Comparison of ENCODE assay signal across 28 cellular contexts in the genomic region with DNA sequence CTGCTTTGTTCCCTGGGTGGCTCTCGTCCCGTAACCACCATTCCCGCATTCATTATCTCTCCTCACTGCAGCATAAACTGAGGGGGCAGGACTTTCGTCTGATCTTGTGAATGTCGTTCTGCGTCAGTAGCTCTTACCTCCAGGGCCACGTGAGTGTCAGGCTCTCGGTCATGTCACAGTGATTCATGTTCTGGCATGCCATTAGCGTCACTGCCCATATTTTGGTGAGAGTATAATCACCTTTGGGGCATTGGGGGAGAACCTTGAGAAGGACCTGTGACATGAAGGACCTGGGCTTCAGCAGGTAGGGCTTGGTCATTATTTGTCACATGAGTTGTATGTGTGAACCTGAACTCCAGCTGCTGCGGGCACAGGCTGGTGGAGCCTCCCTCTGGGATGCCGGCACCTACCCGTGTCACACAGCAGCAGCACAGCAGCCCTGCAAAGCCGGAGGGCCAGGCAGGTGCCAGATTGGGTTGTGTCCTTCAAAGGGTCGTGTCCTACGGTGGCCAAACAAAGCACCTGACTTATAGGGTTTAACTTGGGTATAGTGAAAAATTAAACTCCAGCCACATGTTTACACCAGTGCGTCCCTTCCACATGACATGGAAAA.
"Had no signal": no experiment of that assay in that cellular context is flagged by ENCODE, and none has a peak within 500 bp of the region (broad histone marks: within the 10 kb centered on the region; RNA-seq: fewer than 3 reads in every experiment).

No MANE protein-coding gene starts in this region.

- H3K27me3 ChIP-seq: breast epithelium, gastrocnemius medialis, hepatocyte, neutrophil, ovary, upper lobe of left lung, vagina had no signal

- DNase-seq: activated CD4-positive, alpha-beta memory T cell treated with anti-CD3 and anti-CD28 coated beads for 36 hours; activated CD4-positive, alpha-beta T cell treated with anti-CD3 and anti-CD28 coated beads, Interleukin-2, amount 10 ng/mL, durations not matched to agents 24 days and 14 days; activated CD4-positive, CD25-positive, alpha-beta regulatory T cell treated with anti-CD3 and anti-CD28 coated beads, Interleukin-2, amount 50 U/mL, for 72 hours; activated CD8-positive, alpha-beta memory T cell treated with anti-CD3 and anti-CD28 coated beads, Interleukin-2, amount 50 U/mL, for 48 hours; activated gamma-delta T cell; activated naive CD4-positive, alpha-beta T cell treated with anti-CD3 and anti-CD28 coated beads, Interleukin-2, amount 50 U/mL, for 16 hours; activated T-cell treated with anti-CD3 and anti-CD28 coated beads, Interleukin-2, amount 50 U/mL, for 24 hours; amniotic stem cell; effector CD8-positive, alpha-beta T cell; gastrocnemius medialis; islet precursor cell; ovary; retina; stimulated activated CD4-positive, alpha-beta T cell treated with anti-CD3 and anti-CD28 coated beads, Interleukin-15, amount 100 ng/mL, for 24 hours; stimulated activated CD4-positive, alpha-beta T cell treated with anti-CD3 and anti-CD28 coated beads, Interleukin-2, amount 100 ng/mL, for 24 hours; stimulated activated naive CD4-positive, alpha-beta T cell treated with Interleukin-2 at 50 U/mL for 16 hours; SW 1271; T-helper 9 cell; upper lobe of left lung; WERI-Rb-1 had no signal

- FAIRE-seq: endometrium had no signal

- H3K9me3 ChIP-seq: breast epithelium, gastrocnemius medialis, neutrophil, ovary, upper lobe of left lung, vagina had no signal

- H3K4me3 ChIP-seq: breast epithelium, gastrocnemius medialis, hepatocyte, lung, ovary, upper lobe of left lung, vagina had no signal

- H3K4me1 ChIP-seq: breast epithelium, gastrocnemius medialis, upper lobe of left lung, vagina had no signal

- ATAC-seq: gastrocnemius medialis, left lobe of liver had no signal

- H3K36me3 ChIP-seq: breast epithelium, gastrocnemius medialis, neutrophil, ovary, WERI-Rb-1 had no signal

- H3K27ac ChIP-seq: breast epithelium, epithelial cell of prostate, hepatocyte, neutrophil, ovary, upper lobe of left lung, vagina, WERI-Rb-1 had no signal
